Comparison of ENCODE assay signal across 1 cellular context in genomic region chr7:150313870-150314269, GRCh38.
TF ChIP-seq lines count a peak whose summit lies in the region.

No MANE protein-coding gene starts in this region.

TF ChIP-seq in K562, 482 proteins besides CTCF, POLR2A, EP300 and RAD21 (continued from another document and continues in another):
- TF ChIP-seq USF1 (CRISPR knock-in tag; IDR thresholded peaks at IDR 0.05) (no peak), RBFOX2 (IDR thresholded peaks at IDR 0.05; ENCODE audit: low read depth, low read length) (no peak), ZFP30 (CRISPR knock-in tag; IDR thresholded peaks at IDR 0.05; ENCODE audit: borderline replicate concordance) (no peak), NR4A1 (CRISPR knock-in tag; IDR thresholded peaks at IDR 0.05) (peak; percentile 7; the same call in 1 of the 2 replicates), NR4A1 (tag; IDR thresholded peaks at IDR 0.05) (peak; percentile 75), HDAC3 (IDR thresholded peaks at IDR 0.05; ENCODE audit: borderline replicate concordance, partially characterized antibody) (no peak), ZBTB2 (IDR thresholded peaks at IDR 0.05) (no peak), HNRNPLL (IDR thresholded peaks at IDR 0.05; ENCODE audit: low read depth, low read length, poor library complexity, severe bottlenecking) (no peak), KDM4B (IDR thresholded peaks at IDR 0.05; ENCODE audit: borderline replicate concordance in 2 of 2, low read depth in 1 of 2) (no peak), ARID3B (CRISPR knock-in tag; IDR thresholded peaks at IDR 0.05; ENCODE audit: borderline replicate concordance) (no peak), BRD4 (IDR thresholded peaks at IDR 0.05) (no peak), NFIC (IDR thresholded peaks at IDR 0.05) (no peak), RBM25 (IDR thresholded peaks at IDR 0.05; ENCODE audit: low read depth, low read length, severe bottlenecking) (no peak), TAF7 (tag; IDR thresholded peaks at IDR 0.05) (no peak), ELK3 (CRISPR knock-in tag; IDR thresholded peaks at IDR 0.05) (no peak), ZBTB12 (CRISPR knock-in tag; IDR thresholded peaks at IDR 0.05) (no peak), MAFF (IDR thresholded peaks at IDR 0.05; ENCODE audit: low read length) (no peak), BACH1 (tag; IDR thresholded peaks at IDR 0.05) (no peak), SMAD1 (IDR thresholded peaks at IDR 0.05; ENCODE audit: low read depth, low read length, partially characterized antibody) (no peak), PKNOX1 (IDR thresholded peaks at IDR 0.05) (no peak), TBP (optimal IDR thresholded peaks at IDR 0.05; ENCODE audit: low read depth, low read length) (no peak), SMARCB1 (IDR thresholded peaks at IDR 0.05; ENCODE audit: insufficient read length, low read depth) (no peak), ZBTB7A (IDR thresholded peaks at IDR 0.05; ENCODE audit: borderline replicate concordance, control insufficient read depth, low read depth, low read length) (no peak), ELF4 (CRISPR knock-in tag; IDR thresholded peaks at IDR 0.05) (no peak), SIRT6 (IDR thresholded peaks at IDR 0.05; ENCODE audit: low read depth, low read length) (no peak), DPF2 (IDR thresholded peaks at IDR 0.05) (no peak), KAT2B (IDR thresholded peaks at IDR 0.05; ENCODE audit: low read depth, low read length) (no peak), ZNF23 (CRISPR knock-in tag; IDR thresholded peaks at IDR 0.05) (no peak), ZKSCAN1 (IDR thresholded peaks at IDR 0.05; ENCODE audit: low read depth, low read length) (no peak), MIER1 (IDR thresholded peaks at IDR 0.05; ENCODE audit: low read depth) (no peak), EWSR1 (IDR thresholded peaks at IDR 0.05; ENCODE audit: borderline replicate concordance, low read depth, partially characterized antibody) (no peak), CBFB (CRISPR knock-in tag; IDR thresholded peaks at IDR 0.05) (no peak), CGGBP1 (CRISPR knock-in tag; IDR thresholded peaks at IDR 0.05) (no peak), MYNN (IDR thresholded peaks at IDR 0.05) (no peak), MYNN (CRISPR knock-in tag; IDR thresholded peaks at IDR 0.05) (no peak), ZNF717 (CRISPR knock-in tag; IDR thresholded peaks at IDR 0.05) (no peak), ZNF280A (IDR thresholded peaks at IDR 0.05; ENCODE audit: low read depth, partially characterized antibody) (no peak), GATA2 (CRISPR knock-in tag; IDR thresholded peaks at IDR 0.05) (no peak), MEF2D (tag; conservative IDR thresholded peaks at IDR 0.05; ENCODE audit: low read depth) (0 out of 2 replicates have a peak, but pooled peaks have one; percentile 2), PHB2 (IDR thresholded peaks at IDR 0.05; ENCODE audit: low read depth) (no peak), THAP7 (CRISPR knock-in tag; IDR thresholded peaks at IDR 0.05) (no peak), RREB1 (CRISPR knock-in tag; IDR thresholded peaks at IDR 0.05) (0 out of 2 replicates have a peak, but pooled peaks have one; percentile 65), PHF8 (IDR thresholded peaks at IDR 0.05; ENCODE audit: borderline replicate concordance, low read length) (no peak; the same call in 1 of the 2 replicates), ZNF134 (CRISPR knock-in tag; conservative IDR thresholded peaks at IDR 0.05) (no peak), GABPB1 (CRISPR knock-in tag; IDR thresholded peaks at IDR 0.05) (no peak), HNRNPH1 (optimal IDR thresholded peaks at IDR 0.05; ENCODE audit: low read depth, low read length) (no peak), ZNF507 (tag; conservative IDR thresholded peaks at IDR 0.05) (no peak), ZSCAN29 (IDR thresholded peaks at IDR 0.05) (no peak), MTA2 (IDR thresholded peaks at IDR 0.05; ENCODE audit: low read depth) (no peak), KAT8 (IDR thresholded peaks at IDR 0.05; ENCODE audit: low read depth) (no peak), STAT5B (CRISPR knock-in tag; IDR thresholded peaks at IDR 0.05) (no peak), ZNF24 (IDR thresholded peaks at IDR 0.05) (no peak), ETV5 (CRISPR knock-in tag; IDR thresholded peaks at IDR 0.05; ENCODE audit: low read depth) (no peak), THRA (IDR thresholded peaks at IDR 0.05) (no peak), TRIM24 (IDR thresholded peaks at IDR 0.05) (no peak), TCFL5 (CRISPR knock-in tag; conservative IDR thresholded peaks at IDR 0.05) (no peak)
